1 cellular context compared by ENCODE assay signal in genomic region chr22:26892401-26893033, GRCh38.
TF ChIP-seq lines count a peak whose summit lies in the region.

No MANE protein-coding gene starts in this region.

TF ChIP-seq in HEK293, 187 proteins besides CTCF, POLR2A, EP300 and RAD21 (continued from another document and continues in another):
- TF ChIP-seq ZBTB11 (tag by site-specific recombination; conservative IDR thresholded peaks at IDR 0.05; ENCODE audit: low read depth) (no peak), SCRT1 (tag by site-specific recombination; IDR thresholded peaks at IDR 0.05; ENCODE audit: borderline replicate concordance) (peak; percentile 72; the same call in 1 of the 2 replicates), ZBTB1 (tag by site-specific recombination; IDR thresholded peaks at IDR 0.05) (no peak), MZF1 (tag by site-specific recombination; IDR thresholded peaks at IDR 0.05; ENCODE audit: borderline replicate concordance) (no peak), ZNF501 (tag by site-specific recombination; IDR thresholded peaks at IDR 0.05) (no peak), REST (tag by site-specific recombination; IDR thresholded peaks at IDR 0.05) (no peak), KLF16 (tag by site-specific recombination; IDR thresholded peaks at IDR 0.05) (no peak), ZNF555 (tag by site-specific recombination; conservative IDR thresholded peaks at IDR 0.05) (no peak), AEBP2 (tag by site-specific recombination; IDR thresholded peaks at IDR 0.05; ENCODE audit: borderline replicate concordance) (no peak), ZSCAN23 (tag by site-specific recombination; IDR thresholded peaks at IDR 0.05) (no peak), ZXDB (tag by site-specific recombination; IDR thresholded peaks at IDR 0.05) (0 out of 2 replicates have a peak, but pooled peaks have one; percentile 22), PATZ1 (tag by site-specific recombination; IDR thresholded peaks at IDR 0.05) (peak; percentile 23; the same call in 1 of the 2 replicates), ZSCAN16 (tag by site-specific recombination; IDR thresholded peaks at IDR 0.05) (no peak), ZNF221 (tag by site-specific recombination; IDR thresholded peaks at IDR 0.05; ENCODE audit: borderline replicate concordance) (no peak), ZNF416 (tag by site-specific recombination; IDR thresholded peaks at IDR 0.05) (no peak), ZNF280D (tag by site-specific recombination; IDR thresholded peaks at IDR 0.05) (no peak), ZBTB17 (tag by site-specific recombination; IDR thresholded peaks at IDR 0.05) (no peak), TRIM28 (IDR thresholded peaks at IDR 0.05; ENCODE audit: borderline replicate concordance, low read length) (no peak), ZNF600 (tag by site-specific recombination; IDR thresholded peaks at IDR 0.05) (0 out of 2 replicates have a peak, but pooled peaks have one; percentile 19), ZNF354C (tag by site-specific recombination; IDR thresholded peaks at IDR 0.05; ENCODE audit: borderline replicate concordance, low read depth) (no peak), ZNF621 (tag by site-specific recombination; IDR thresholded peaks at IDR 0.05) (no peak)
- TF ChIP-seq, protein P1, sequence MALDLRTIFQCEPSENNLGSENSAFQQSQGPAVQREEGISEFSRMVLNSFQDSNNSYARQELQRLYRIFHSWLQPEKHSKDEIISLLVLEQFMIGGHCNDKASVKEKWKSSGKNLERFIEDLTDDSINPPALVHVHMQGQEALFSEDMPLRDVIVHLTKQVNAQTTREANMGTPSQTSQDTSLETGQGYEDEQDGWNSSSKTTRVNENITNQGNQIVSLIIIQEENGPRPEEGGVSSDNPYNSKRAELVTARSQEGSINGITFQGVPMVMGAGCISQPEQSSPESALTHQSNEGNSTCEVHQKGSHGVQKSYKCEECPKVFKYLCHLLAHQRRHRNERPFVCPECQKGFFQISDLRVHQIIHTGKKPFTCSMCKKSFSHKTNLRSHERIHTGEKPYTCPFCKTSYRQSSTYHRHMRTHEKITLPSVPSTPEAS (tag by site-specific recombination; IDR thresholded peaks at IDR 0.05): no peak
- TF ChIP-seq, protein P2, sequence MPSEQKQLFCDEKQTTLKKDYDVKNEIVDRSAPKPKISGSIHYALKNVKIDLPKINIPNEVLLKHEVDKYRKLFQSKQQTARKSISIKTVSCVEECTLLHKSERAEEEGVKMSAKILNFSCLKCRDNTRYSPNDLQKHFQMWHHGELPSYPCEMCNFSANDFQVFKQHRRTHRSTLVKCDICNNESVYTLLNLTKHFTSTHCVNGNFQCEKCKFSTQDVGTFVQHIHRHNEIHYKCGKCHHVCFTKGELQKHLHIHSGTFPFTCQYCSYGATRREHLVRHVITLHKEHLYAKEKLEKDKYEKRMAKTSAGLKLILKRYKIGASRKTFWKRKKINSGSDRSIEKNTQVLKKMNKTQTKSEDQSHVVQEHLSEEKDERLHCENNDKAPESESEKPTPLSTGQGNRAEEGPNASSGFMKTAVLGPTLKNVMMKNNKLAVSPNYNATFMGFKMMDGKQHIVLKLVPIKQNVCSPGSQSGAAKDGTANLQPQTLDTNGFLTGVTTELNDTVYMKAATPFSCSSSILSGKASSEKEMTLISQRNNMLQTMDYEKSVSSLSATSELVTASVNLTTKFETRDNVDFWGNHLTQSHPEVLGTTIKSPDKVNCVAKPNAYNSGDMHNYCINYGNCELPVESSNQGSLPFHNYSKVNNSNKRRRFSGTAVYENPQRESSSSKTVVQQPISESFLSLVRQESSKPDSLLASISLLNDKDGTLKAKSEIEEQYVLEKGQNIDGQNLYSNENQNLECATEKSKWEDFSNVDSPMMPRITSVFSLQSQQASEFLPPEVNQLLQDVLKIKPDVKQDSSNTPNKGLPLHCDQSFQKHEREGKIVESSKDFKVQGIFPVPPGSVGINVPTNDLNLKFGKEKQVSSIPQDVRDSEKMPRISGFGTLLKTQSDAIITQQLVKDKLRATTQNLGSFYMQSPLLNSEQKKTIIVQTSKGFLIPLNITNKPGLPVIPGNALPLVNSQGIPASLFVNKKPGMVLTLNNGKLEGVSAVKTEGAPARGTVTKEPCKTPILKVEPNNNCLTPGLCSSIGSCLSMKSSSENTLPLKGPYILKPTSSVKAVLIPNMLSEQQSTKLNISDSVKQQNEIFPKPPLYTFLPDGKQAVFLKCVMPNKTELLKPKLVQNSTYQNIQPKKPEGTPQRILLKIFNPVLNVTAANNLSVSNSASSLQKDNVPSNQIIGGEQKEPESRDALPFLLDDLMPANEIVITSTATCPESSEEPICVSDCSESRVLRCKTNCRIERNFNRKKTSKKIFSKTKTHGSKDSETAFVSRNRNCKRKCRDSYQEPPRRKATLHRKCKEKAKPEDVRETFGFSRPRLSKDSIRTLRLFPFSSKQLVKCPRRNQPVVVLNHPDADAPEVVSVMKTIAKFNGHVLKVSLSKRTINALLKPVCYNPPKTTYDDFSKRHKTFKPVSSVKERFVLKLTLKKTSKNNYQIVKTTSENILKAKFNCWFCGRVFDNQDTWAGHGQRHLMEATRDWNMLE (tag by site-specific recombination; conservative IDR thresholded peaks at IDR 0.05; ENCODE audit: low read depth): no peak
- TF ChIP-seq, protein P3, sequence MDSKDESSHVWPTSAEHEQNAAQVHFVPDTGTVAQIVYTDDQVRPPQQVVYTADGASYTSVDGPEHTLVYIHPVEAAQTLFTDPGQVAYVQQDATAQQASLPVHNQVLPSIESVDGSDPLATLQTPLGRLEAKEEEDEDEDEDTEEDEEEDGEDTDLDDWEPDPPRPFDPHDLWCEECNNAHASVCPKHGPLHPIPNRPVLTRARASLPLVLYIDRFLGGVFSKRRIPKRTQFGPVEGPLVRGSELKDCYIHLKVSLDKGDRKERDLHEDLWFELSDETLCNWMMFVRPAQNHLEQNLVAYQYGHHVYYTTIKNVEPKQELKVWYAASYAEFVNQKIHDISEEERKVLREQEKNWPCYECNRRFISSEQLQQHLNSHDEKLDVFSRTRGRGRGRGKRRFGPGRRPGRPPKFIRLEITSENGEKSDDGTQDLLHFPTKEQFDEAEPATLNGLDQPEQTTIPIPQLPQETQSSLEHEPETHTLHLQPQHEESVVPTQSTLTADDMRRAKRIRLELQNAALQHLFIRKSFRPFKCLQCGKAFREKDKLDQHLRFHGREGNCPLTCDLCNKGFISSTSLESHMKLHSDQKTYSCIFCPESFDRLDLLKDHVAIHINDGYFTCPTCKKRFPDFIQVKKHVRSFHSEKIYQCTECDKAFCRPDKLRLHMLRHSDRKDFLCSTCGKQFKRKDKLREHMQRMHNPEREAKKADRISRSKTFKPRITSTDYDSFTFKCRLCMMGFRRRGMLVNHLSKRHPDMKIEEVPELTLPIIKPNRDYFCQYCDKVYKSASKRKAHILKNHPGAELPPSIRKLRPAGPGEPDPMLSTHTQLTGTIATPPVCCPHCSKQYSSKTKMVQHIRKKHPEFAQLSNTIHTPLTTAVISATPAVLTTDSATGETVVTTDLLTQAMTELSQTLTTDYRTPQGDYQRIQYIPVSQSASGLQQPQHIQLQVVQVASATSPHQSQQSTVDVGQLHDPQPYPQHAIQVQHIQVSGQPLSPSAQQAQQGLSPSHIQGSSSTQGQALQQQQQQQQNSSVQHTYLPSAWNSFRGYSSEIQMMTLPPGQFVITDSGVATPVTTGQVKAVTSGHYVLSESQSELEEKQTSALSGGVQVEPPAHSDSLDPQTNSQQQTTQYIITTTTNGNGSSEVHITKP (tag by site-specific recombination; IDR thresholded peaks at IDR 0.05): no peak
